8 cellular contexts compared by ENCODE assay signal in the genomic region with DNA sequence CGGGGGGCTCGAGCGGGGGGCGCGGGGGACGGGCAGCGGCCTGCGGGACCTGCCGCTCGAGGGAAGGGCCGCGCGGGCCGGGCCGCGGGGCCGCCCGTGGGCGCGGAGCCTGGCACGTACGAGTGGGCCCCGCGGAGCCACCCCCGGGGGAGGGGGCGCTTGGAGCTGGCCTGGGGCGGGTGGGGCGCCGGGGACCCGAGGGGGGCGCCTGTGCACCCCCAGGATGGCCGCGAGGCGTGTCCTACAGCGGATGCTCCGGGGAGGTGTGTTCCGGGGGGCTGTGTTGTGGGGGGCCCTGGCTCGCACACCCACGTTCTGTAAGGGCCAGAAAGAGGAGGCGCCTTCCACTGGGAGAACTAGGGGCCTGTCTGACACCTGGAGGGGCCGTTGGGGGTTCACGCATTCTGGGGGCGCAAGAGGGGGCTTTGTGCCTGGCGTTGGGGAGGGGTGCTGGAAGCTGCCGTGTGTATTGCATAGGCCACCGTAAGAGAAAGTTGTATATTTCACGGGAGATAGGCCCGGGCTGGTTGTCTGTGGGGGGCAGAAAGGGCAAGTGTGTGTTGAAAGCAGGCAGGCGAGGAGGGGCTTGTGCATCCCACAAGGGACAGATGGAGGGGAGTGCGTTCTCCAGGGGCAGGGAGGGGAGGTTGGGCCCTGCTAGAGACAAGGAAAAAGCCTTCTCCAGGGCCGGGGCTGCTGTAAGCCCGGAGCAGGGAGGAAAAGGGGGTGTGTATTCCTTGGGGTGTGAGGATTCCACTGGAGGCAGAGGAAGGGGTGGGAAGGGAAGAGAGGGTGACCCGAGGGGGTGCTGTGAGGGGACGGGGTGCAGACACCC. TPM values are rescaled to one million over a fixed set of nuclear protein-coding genes. Genes with fewer than 3 reads are reported as not detected.
A peak's percentile ranks its signal among the peaks of the same experiment; 100 is the strongest.
DNase-seq lines count a peak whose midpoint lies in the region; ATAC-seq and TF ChIP-seq lines count a peak whose summit lies in the region.

No MANE protein-coding gene starts in this region.

- H3K27ac Mint-ChIP-seq in activated naive CD8-positive, alpha-beta T cell: no peak overlapping the region

- 1 to 2% methylated on average over 11 to 14 of the region's 54 CpGs for WGBS in thyroid gland, 2 donors

- H3K27me3 ChIP-seq in kidney epithelial cell (ENCODE audit: control insufficient read depth, insufficient read depth, low read length): no peaks in the 10 kb centered on the region
- no peaks in the 10 kb centered on the region for H3K27me3 ChIP-seq in thyroid gland

- no peaks in the 10 kb centered on the region for H3K9me3 ChIP-seq in thyroid gland

- no peaks in the 10 kb centered on the region for H3K36me3 Mint-ChIP-seq in activated naive CD8-positive, alpha-beta T cell

- peaks cover 10% of the 10 kb centered on the region for H3K4me1 Mint-ChIP-seq in activated naive CD8-positive, alpha-beta T cell (ENCODE audit: low read depth)

- no peak overlapping the region for H3K27ac ChIP-seq in thyroid gland

- peaks cover under 1% of the 10 kb centered on the region for H3K9me3 Mint-ChIP-seq in activated naive CD8-positive, alpha-beta T cell (ENCODE audit: low read depth)

- intact Hi-C loops in thyroid gland (cut with DNase I): no loop called here

- DNase-seq in NCI-H524 (lab: John Stamatoyannopoulos, UW): peak; percentile 65 to 83
- DNase-seq in NCI-H524 treated with DMSO at 0.1 percent for 48 hours (lab: John Stamatoyannopoulos, UW): no peak
- DNase-seq in kidney epithelial cell (ENCODE audit: low read depth): no peak
- DNase-seq in thyroid gland: no peak
- no peak for DNase-seq in stimulated activated CD4-positive, alpha-beta T cell treated with anti-CD3 and anti-CD28 coated beads, Interleukin-4, amount 100 ng/mL, for 4 hours

- ATAC-seq in HG03280 (IDR thresholded peaks at IDR 0.05; ENCODE audit: unreplicated experiment) (peak; percentile 4), GM21423 (IDR thresholded peaks at IDR 0.05; ENCODE audit: unreplicated experiment) (no peak)

- TF ChIP-seq POLR2A in thyroid gland (IDR thresholded peaks at IDR 0.05): no peak

- H3K4me1 ChIP-seq in thyroid gland: peaks cover 8 to 14% of the 10 kb centered on the region in 2 donors

- H3K36me3 ChIP-seq in kidney epithelial cell (ENCODE audit: control insufficient read depth, insufficient read depth, low read length) (no peaks in the 10 kb centered on the region), thyroid gland (no peaks in the 10 kb centered on the region)

- peaks cover 12% of the 10 kb centered on the region for H3K27me3 Mint-ChIP-seq in activated naive CD8-positive, alpha-beta T cell

- TF ChIP-seq CTCF in kidney epithelial cell (IDR thresholded peaks at IDR 0.05; ENCODE audit: insufficient read depth, low read length, poor library complexity, severe bottlenecking) (no peak), thyroid gland (IDR thresholded peaks at IDR 0.05) (no peak)

- peak overlapping the region; percentile 70 for H3K4me3 Mint-ChIP-seq in activated naive CD8-positive, alpha-beta T cell

- H3K4me3 ChIP-seq in kidney epithelial cell (ENCODE audit: low read depth, low read length) (peak overlapping the region; percentile 62), thyroid gland (replicated peaks in 1 of 3) (peak overlapping the region; percentile 23 to 54 (median 44))

RNA-seq across cellular contexts. Expression of gene VPS37D, which starts 0.7 kb away (rescaled TPM):
- total RNA-seq in kidney epithelial cell (9.0 and 12.2 TPM in 2 replicates), thyroid gland (1 to 10 TPM; 3.9 to 5.6 (median 4.7) TPM)

RNA-seq across cellular contexts. Expression of gene DNAJC30, which starts 14.9 kb away (rescaled TPM):
- total RNA-seq in kidney epithelial cell (4.4 and 5.1 TPM in 2 replicates), thyroid gland (10 to 100 TPM in 3 of 4 donors, 1 to 10 TPM in 1; 9.0 to 19.1 (median 14.8) TPM)

RNA-seq across cellular contexts. Expression of gene BUD23, which starts 15.1 kb away (rescaled TPM):
- 47.9 and 69.1 TPM in 2 replicates for total RNA-seq in kidney epithelial cell
- total RNA-seq in thyroid gland: 10 to 100 TPM; 58.3 to 78.0 (median 64.9) TPM

RNA-seq across cellular contexts. Expression of gene MLXIPL, which starts 44.0 kb away (rescaled TPM):
- 0.04 and 0.14 TPM in 2 replicates for total RNA-seq in kidney epithelial cell
- 10 to 100 TPM in 1 of 4 donors, 1 to 10 TPM in 3; 3.7 to 39.5 (median 8.7) TPM for total RNA-seq in thyroid gland

RNA-seq across cellular contexts. Expression of gene STX1A, which starts 51.1 kb away (rescaled TPM):
- total RNA-seq in kidney epithelial cell: 25.9 and 29.0 TPM in 2 replicates
- 1 to 10 TPM; 4.4 to 9.5 (median 7.2) TPM for total RNA-seq in thyroid gland

Comparison
In these comparisons a context has a peak if more than half of its experiments do, and no peak if none do; other contexts are left out.
1. DNase-seq: peak in NCI-H524 (2 of 2); none in NCI-H524 treated with DMSO at 0.1 percent for 48 hours (single experiment), kidney epithelial cell (single experiment), thyroid gland (0 of 2) and stimulated activated CD4-positive, alpha-beta T cell treated with anti-CD3 and anti-CD28 coated beads, Interleukin-4, amount 100 ng/mL, for 4 hours (0 of 2).